Comparison of ENCODE assay signal across 8 cellular contexts in the genomic region with DNA sequence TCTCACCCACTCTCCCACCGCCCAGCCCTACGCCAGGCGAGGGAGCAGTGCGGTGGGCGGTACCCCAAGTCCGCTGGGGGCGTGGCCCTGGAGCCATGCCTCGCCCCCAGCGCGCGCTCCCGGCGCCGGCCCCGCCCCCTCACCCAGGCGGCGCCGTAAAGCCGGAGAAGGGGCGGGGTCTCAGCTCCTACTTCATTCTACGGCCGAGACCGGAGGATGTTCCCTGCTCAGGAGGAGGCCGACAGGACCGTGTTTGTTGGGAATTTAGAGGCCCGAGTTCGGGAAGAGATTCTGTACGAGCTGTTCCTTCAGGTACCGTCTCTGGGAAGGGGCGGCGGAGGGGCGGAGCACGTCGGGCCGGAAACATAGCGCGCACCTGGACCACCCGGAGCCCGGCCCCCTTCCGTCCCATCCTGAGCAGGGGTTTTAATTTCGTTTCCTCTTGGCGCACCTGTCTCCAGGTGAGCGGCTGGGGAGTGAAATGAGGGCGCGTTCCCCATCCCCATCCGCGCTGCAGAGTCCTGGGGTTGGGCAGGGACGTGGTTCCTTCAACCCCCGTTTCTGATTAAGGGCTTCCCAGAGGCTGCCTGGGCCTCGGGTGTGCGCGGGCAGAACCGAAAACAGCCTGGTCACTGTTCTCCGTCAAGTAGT. TPM values are rescaled to one million over a fixed set of nuclear protein-coding genes. Genes with fewer than 3 reads are reported as not detected.
DNase-seq lines count a peak whose midpoint lies in the region; ATAC-seq and TF ChIP-seq lines count a peak whose summit lies in the region.

A gene with protein sequence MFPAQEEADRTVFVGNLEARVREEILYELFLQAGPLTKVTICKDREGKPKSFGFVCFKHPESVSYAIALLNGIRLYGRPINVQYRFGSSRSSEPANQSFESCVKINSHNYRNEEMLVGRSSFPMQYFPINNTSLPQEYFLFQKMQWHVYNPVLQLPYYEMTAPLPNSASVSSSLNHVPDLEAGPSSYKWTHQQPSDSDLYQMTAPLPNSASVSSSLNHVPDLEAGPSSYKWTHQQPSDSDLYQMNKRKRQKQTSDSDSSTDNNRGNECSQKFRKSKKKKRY (plus strand): TSS at position 187 of the 651 bp plus-strand sequence. CDS start 30 bp downstream, at position 217.

- intact Hi-C loops in natural killer cell (cut with micrococcal nuclease) = no loop called here

- H3K9me3 Mint-ChIP-seq in activated T-cell treated with anti-CD3 and anti-CD28 coated beads, Interleukin-2, amount 50 U/mL, for 72 hours = no peaks in the 10 kb centered on the region
- H3K9me3 Mint-ChIP-seq in natural killer cell = no peaks in the 10 kb centered on the region
- no peaks in the 10 kb centered on the region for H3K9me3 Mint-ChIP-seq in stimulated activated memory B cell treated with anti-CD40 and anti-IgM and Interleukin-4, amounts not matched to agents 10 μg/mL and 1 μg/mL and 100 μg/mL, for 72 hours

- H3K4me1 Mint-ChIP-seq in activated T-cell treated with anti-CD3 and anti-CD28 coated beads, Interleukin-2, amount 50 U/mL, for 72 hours (ENCODE audit: low read depth) = peaks cover 12% of the 10 kb centered on the region
- peaks cover 5 to 6% of the 10 kb centered on the region in 2 donors for H3K4me1 Mint-ChIP-seq in natural killer cell
- H3K4me1 Mint-ChIP-seq in stimulated activated memory B cell treated with anti-CD40 and anti-IgM and Interleukin-4, amounts not matched to agents 10 μg/mL and 1 μg/mL and 100 μg/mL, for 72 hours = peaks cover 6% of the 10 kb centered on the region

- ATAC-seq in HG03442 (IDR thresholded peaks at IDR 0.05; ENCODE audit: unreplicated experiment) (peak; percentile 92), natural killer cell (peak; percentile 93 to 95 (median 94))
- peak; percentile 98 to 99 for ATAC-seq in activated T-cell treated with anti-CD3 and anti-CD28 coated beads, Interleukin-2, amount 50 U/mL, for 72 hours (replicated peaks in 1 of 2)
- peak; percentile 98 for ATAC-seq in stimulated activated memory B cell treated with anti-CD40 and anti-IgM and Interleukin-4, amounts not matched to agents 10 μg/mL and 1 μg/mL and 100 μg/mL, for 72 hours

- no peak within 1 kb of the TSS for H3K27ac Mint-ChIP-seq in activated T-cell treated with anti-CD3 and anti-CD28 coated beads, Interleukin-2, amount 50 U/mL, for 72 hours
- H3K27ac Mint-ChIP-seq in natural killer cell = no peak within 1 kb of the TSS
- peak within 1 kb of the TSS; percentile 67 for H3K27ac Mint-ChIP-seq in stimulated activated memory B cell treated with anti-CD40 and anti-IgM and Interleukin-4, amounts not matched to agents 10 μg/mL and 1 μg/mL and 100 μg/mL, for 72 hours

- peaks cover 17% of the 10 kb centered on the region for H3K27me3 ChIP-seq in NT2/D1 (ENCODE audit: insufficient read depth, insufficient read length)

- H3K4me3 ChIP-seq in NT2/D1 (ENCODE audit: insufficient read length, low read depth) = peak within 1 kb of the TSS; percentile 84
- peak within 1 kb of the TSS; percentile 64 for H3K4me3 ChIP-seq in fibroblast of pulmonary artery (replicated peaks; ENCODE audit: low read depth, low read length)

- peak within 1 kb of the TSS; percentile 84 to 87 for H3K4me3 Mint-ChIP-seq in activated T-cell treated with anti-CD3 and anti-CD28 coated beads, Interleukin-2, amount 50 U/mL, for 72 hours
- H3K4me3 Mint-ChIP-seq in natural killer cell = peak within 1 kb of the TSS; percentile 83
- peak within 1 kb of the TSS; percentile 88 for H3K4me3 Mint-ChIP-seq in stimulated activated memory B cell treated with anti-CD40 and anti-IgM and Interleukin-4, amounts not matched to agents 10 μg/mL and 1 μg/mL and 100 μg/mL, for 72 hours

- H3K27me3 Mint-ChIP-seq in activated T-cell treated with anti-CD3 and anti-CD28 coated beads, Interleukin-2, amount 50 U/mL, for 72 hours (ENCODE audit: low read depth) = peaks cover 6% of the 10 kb centered on the region
- H3K27me3 Mint-ChIP-seq in natural killer cell (ENCODE audit: low read depth in 2 of 2) = peaks cover 0 to 11% of the 10 kb centered on the region in 2 donors
- no peaks in the 10 kb centered on the region for H3K27me3 Mint-ChIP-seq in stimulated activated memory B cell treated with anti-CD40 and anti-IgM and Interleukin-4, amounts not matched to agents 10 μg/mL and 1 μg/mL and 100 μg/mL, for 72 hours

- H3K9ac ChIP-seq in NT2/D1 (ENCODE audit: insufficient read length, low read depth) = peak within 1 kb of the TSS; percentile 71

- no peak for TF ChIP-seq CTCF in fibroblast of pulmonary artery (IDR thresholded peaks at IDR 0.05; ENCODE audit: low read length, missing control alignments)
- TF ChIP-seq CTCF in natural killer cell (IDR thresholded peaks at IDR 0.05) = no peak

- H3K36me3 Mint-ChIP-seq in activated T-cell treated with anti-CD3 and anti-CD28 coated beads, Interleukin-2, amount 50 U/mL, for 72 hours (ENCODE audit: insufficient read depth in 2 of 2) = no peaks in the 10 kb centered on the region
- no peaks in the 10 kb centered on the region for H3K36me3 Mint-ChIP-seq in natural killer cell
- no peaks in the 10 kb centered on the region for H3K36me3 Mint-ChIP-seq in stimulated activated memory B cell treated with anti-CD40 and anti-IgM and Interleukin-4, amounts not matched to agents 10 μg/mL and 1 μg/mL and 100 μg/mL, for 72 hours

- DNase-seq in Ammon's horn (ENCODE audit: low spot score) (peak; percentile 85), GM19238 (ENCODE audit: insufficient read length, low spot score) (peak; percentile 12), NT2/D1 (ENCODE audit: low read depth, low spot score) (peak; percentile 87), fibroblast of pulmonary artery (ENCODE audit: low read depth) (peak; percentile 36), natural killer cell (peak; percentile 40)
- peak; percentile 87 to 88 for DNase-seq in activated T-cell treated with anti-CD3 and anti-CD28 coated beads, Interleukin-2, amount 50 U/mL, for 72 hours

- no peaks in the 10 kb centered on the region for H3K9me3 ChIP-seq in NT2/D1 (ENCODE audit: insufficient read depth, low read length)

- no peaks in the 10 kb centered on the region for H3K4me1 ChIP-seq in NT2/D1 (ENCODE audit: insufficient read depth, insufficient read length)

- H3K36me3 ChIP-seq in NT2/D1 (ENCODE audit: insufficient read depth, insufficient read length, low read length) = no peaks in the 10 kb centered on the region

RNA-seq across cellular contexts. Expression of the gene that starts here (rescaled TPM):
- total RNA-seq in activated T-cell treated with anti-CD3 and anti-CD28 coated beads, Interleukin-2, amount 50 U/mL, for 72 hours = 10 to 100 TPM in 1 of 2 donors, 1 to 10 TPM in 1; 4.9 to 10.3 TPM
- total RNA-seq in natural killer cell = under 1 TPM in 2 of 3 donors, not detected in 1; 0.42 to 0.60 TPM

Comparison
In these comparisons a context has a peak if more than half of its experiments do, and no peak if none do; other contexts are left out.
1. Peak in every context shown above with its lines: DNase-seq, ATAC-seq and H3K4me3 ChIP-seq.
2. Peak in DNase-seq and ATAC-seq in natural killer cell; RNA of the gene not detected or under 1 TPM.
3. DNase-seq: peak in every context shown above with its lines; median percentile 88 in activated T-cell treated with anti-CD3 and anti-CD28 coated beads, Interleukin-2, amount 50 U/mL, for 72 hours; 87 in NT2/D1; 85 in Ammon's horn; 40 in natural killer cell; 36 in fibroblast of pulmonary artery; 12 in GM19238.